Comparison of ENCODE assay signal across 9 cellular contexts in the genomic region with DNA sequence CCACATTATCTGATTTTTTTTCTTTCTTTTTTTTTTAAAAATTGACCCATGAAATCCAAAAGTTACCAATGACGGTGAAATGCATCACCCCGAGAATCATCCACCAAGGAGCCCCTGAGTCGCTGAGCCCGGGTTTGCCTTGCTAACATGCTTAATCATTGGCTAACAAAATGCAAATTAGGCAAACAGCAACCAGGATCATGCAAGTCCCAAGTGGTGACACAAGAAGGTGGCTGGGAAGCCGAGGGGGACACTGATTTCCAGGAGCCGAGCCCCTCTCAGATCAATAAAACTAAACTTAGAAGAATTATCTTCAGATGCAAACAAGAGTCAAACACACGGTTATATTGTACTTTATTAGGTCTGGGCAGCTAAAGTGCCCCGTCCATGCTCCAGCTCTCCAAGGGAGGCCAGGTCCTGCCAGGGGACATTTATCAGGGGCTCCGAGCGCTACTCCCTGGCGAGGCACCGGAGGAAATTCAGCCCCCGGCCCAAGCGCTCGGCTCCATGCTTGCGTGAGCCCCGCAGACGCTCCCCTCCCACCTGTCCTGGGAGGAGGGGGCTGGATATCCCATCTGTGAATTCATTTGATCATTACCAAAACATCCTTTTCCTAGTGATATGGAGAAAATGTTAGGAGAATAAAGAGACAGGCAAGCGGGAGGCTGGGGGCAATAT.
"Had no signal": no experiment of that assay in that cellular context is flagged by ENCODE, and none has a peak within 500 bp of the region (broad histone marks: within the 10 kb centered on the region; RNA-seq: fewer than 3 reads in every experiment).

No MANE protein-coding gene starts in this region.

- DNase-seq: GM23248, GOT3, H7, HFFc6 had no signal

- H3K27ac Mint-ChIP-seq: HFFc6, IgD-negative memory B cell had no signal

- H3K36me3 Mint-ChIP-seq: IgD-negative memory B cell had no signal

- H3K9me3 ChIP-seq: HAP-1 had no signal

- H3K4me1 ChIP-seq: HAP-1 had no signal

- H3K4me3 Mint-ChIP-seq: HFFc6, IgD-negative memory B cell had no signal

- ATAC-seq: HCT116, HepG2 had no signal

- H3K9me3 Mint-ChIP-seq: HFFc6, IgD-negative memory B cell had no signal

- H2AFZ ChIP-seq: GM23248 had no signal

- H3K27ac ChIP-seq: GM23248, HL-60 had no signal

- H3K36me3 ChIP-seq: HAP-1 had no signal

- H3K4me3 ChIP-seq: GM23248, HAP-1 had no signal
